8 cellular contexts compared by ENCODE assay signal in the genomic region with DNA sequence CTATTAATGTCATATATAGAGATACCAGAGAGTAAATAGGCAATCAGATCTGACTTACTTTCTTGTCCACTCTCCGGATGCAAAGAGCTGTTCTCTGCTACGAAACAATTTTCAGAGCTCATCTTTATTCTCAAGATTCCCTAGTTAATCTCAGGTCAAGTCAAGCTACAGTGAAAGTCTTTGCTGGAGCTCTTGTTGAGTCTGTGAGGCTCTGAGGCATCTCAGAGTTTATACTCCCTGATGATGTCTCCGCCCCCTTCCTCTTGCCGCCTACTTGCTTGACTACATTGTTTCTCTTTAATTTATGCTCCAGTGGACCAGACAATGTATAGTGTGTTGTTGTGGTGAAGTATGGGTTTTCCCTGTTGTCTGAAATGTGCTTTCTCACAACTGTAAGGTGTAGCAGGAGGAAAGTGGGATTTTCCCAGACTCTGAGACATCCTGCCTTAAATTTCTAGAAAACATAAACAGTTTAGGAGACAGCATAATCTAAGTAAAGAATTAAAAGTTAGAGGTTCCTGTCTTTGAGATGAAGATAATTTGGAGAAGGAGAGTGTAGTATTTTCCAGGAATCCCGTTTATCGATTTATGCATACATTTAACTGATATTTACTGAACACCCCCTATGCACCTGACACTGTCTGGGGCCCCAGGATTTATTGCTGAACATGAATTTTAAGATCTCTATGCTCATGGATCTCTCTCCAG. TPM values are rescaled to one million over a fixed set of nuclear protein-coding genes. Genes with fewer than 3 reads are reported as not detected.
A peak's percentile ranks its signal among the peaks of the same experiment; 100 is the strongest.
DNase-seq lines count a peak whose midpoint lies in the region; ATAC-seq, FAIRE-seq and TF ChIP-seq lines count a peak whose summit lies in the region.

A gene (minus strand): TSS at position 203 of the 708 bp plus-strand sequence. CDS start 81 bp downstream, at position 122.

- no peak within 1 kb of the TSS for H2AK5ac ChIP-seq in mesendoderm (ENCODE audit: low read length)

- H4K5ac ChIP-seq in mesendoderm (ENCODE audit: low read length): no peak within 1 kb of the TSS

- no peaks in the 10 kb centered on the region for H3K9me3 Mint-ChIP-seq in T-helper 2 cell treated with Interferon-gamma antibody and Interleukin-4, amounts not matched to agents 5 μg/mL and 100 μg/mL, for 36 hours

- H2AFZ ChIP-seq in GM12878 (ENCODE audit: control insufficient read depth, low read depth, low read length): no peak within 1 kb of the TSS; the same call in 1 of the 2 replicates

- CTCF ChIA-PET in GM12878 (lab: Yijun Ruan, JAX): interaction anchor here (1.1 to 19.3 kb wide), 5 partner anchors 8 to 392 kb away, joined by 3 to 835 read pairs (median 10); no protein-coding TSS in a partner anchor

- no peak within 1 kb of the TSS for H2BK120ac ChIP-seq in mesendoderm (ENCODE audit: low read depth, low read length)

- peak; percentile 62 to 68; a peak in 3 of 4 replicates for TF ChIP-seq EP300 in GM12878 (IDR thresholded peaks at IDR 0.05; ENCODE audit: borderline replicate concordance in 1 of 2, control insufficient read depth in 1 of 2, low read depth in 2 of 2, low read length in 2 of 2)

- H3K4me1 ChIP-seq in GM12878 (ENCODE audit: control insufficient read depth, insufficient read depth, low read length): peaks cover 18% of the 10 kb centered on the region
- no peaks in the 10 kb centered on the region for H3K4me1 ChIP-seq in mesendoderm (ENCODE audit: control insufficient read depth, low read depth, low read length)

- no peak within 1 kb of the TSS for H3K18ac ChIP-seq in mesendoderm (ENCODE audit: low read length)

- no peak within 1 kb of the TSS for H3K4ac ChIP-seq in mesendoderm (ENCODE audit: low read depth, low read length)

- peak within 1 kb of the TSS; percentile 87 for H3K4me3 ChIP-seq in GM12878
- no peak within 1 kb of the TSS for H3K4me3 ChIP-seq in mesendoderm (ENCODE audit: low read length)

- in situ Hi-C loops in GM12878 (cut with MboI): no loop called here

- TF ChIP-seq RAD21 in GM12878 (IDR thresholded peaks at IDR 0.05; ENCODE audit: insufficient read depth, low read depth, low read length): no peak

- intact Hi-C loops in GM12878 (cut with micrococcal nuclease; ENCODE audit: unreplicated experiment): no loop called here

- H3K79me2 ChIP-seq in GM12878 (ENCODE audit: control insufficient read depth, insufficient read depth, low read length): peaks cover 41% of the 10 kb centered on the region
- H3K79me2 ChIP-seq in mesendoderm (ENCODE audit: control insufficient read depth, insufficient read depth, low read length): no peaks in the 10 kb centered on the region

- ATAC-seq in GM18505 (IDR thresholded peaks at IDR 0.05; ENCODE audit: unreplicated experiment) (peak; percentile 44), HG02981 (IDR thresholded peaks at IDR 0.05; ENCODE audit: unreplicated experiment) (peak; percentile 33), GM12878 (peak; percentile 64)

- no peaks in the 10 kb centered on the region for H3K79me1 ChIP-seq in mesendoderm (ENCODE audit: low read length)

- H3K27ac ChIP-seq in GM12878 (ENCODE audit: control insufficient read depth, insufficient read depth) (peak within 1 kb of the TSS; percentile 76), mesendoderm (ENCODE audit: low read depth, low read length) (no peak within 1 kb of the TSS)

- H3K27ac Mint-ChIP-seq in T-helper 2 cell treated with Interferon-gamma antibody and Interleukin-4, amounts not matched to agents 5 μg/mL and 100 μg/mL, for 36 hours: peak within 1 kb of the TSS; percentile 97

- peak; percentile 98 for TF ChIP-seq POLR2A in GM18505 (IDR thresholded peaks at IDR 0.05; ENCODE audit: borderline replicate concordance, extremely low read depth, insufficient read depth, insufficient read length)
- peak; percentile 94 for TF ChIP-seq POLR2A in GM12878 (IDR thresholded peaks at IDR 0.05; ENCODE audit: low read depth, low read length)

- H3K36me3 ChIP-seq in GM12878 (ENCODE audit: control insufficient read depth in 2 of 2, insufficient read depth in 2 of 2, low read length in 1 of 2): peaks cover 0 to 5% of the 10 kb centered on the region in 2 experiments; a peak in 1 of 4 replicates
- H3K36me3 ChIP-seq in mesendoderm (ENCODE audit: control insufficient read depth, insufficient read depth, low read length): no peaks in the 10 kb centered on the region

- H3K23ac ChIP-seq in mesendoderm (ENCODE audit: low read length): no peak within 1 kb of the TSS

- no peak within 1 kb of the TSS for H2BK5ac ChIP-seq in mesendoderm (ENCODE audit: low read length)

- SMC1A ChIA-PET in GM12878 (lab: Charles Lee; ENCODE audit: uncharacterized antibody, unreplicated experiment): interaction anchor here (0.9 to 22.8 kb wide), 13 partner anchors 9 to 106 kb away, joined by 3 to 814 read pairs (median 4); no protein-coding TSS in a partner anchor

- no TSS peak for BruUV-seq in GM12878 (replicated peaks; lab: Mats Ljungman, UMichigan)

- H3K27me3 ChIP-seq in GM12878 (replicated peaks in 1 of 2; ENCODE audit: control insufficient read depth in 2 of 2, insufficient read depth in 2 of 2, low read length in 1 of 2) (no peaks in the 10 kb centered on the region), mesendoderm (ENCODE audit: insufficient read depth, low read length, poor library complexity) (no peaks in the 10 kb centered on the region)

- POLR2A ChIA-PET in GM12878 (lab: Charles Lee): interaction anchor here (0.9 to 2.8 kb wide), 8 partner anchors 8 to 38 kb away, joined by 3 to 12 read pairs (median 6); no protein-coding TSS in a partner anchor

- H4K8ac ChIP-seq in mesendoderm (ENCODE audit: low read depth, low read length): no peak within 1 kb of the TSS

- DNase-seq in T-helper 2 cell treated with Interferon-gamma antibody and Interleukin-4, amounts not matched to agents 5 μg/mL and 100 μg/mL, for 36 hours (ENCODE audit: low spot score): peak; percentile 84
- DNase-seq in GM12878 (ENCODE audit: low read depth, low spot score) (peak; percentile 95), D721Med (ENCODE audit: insufficient read length, low spot score) (no peak), mesendoderm (no peak), NCI-H1105 treated with DMSO at 0.1 percent for 48 hours (lab: John Stamatoyannopoulos, UW) (no peak)
- peak; percentile 62 to 69 for DNase-seq in stimulated activated CD4-positive, alpha-beta T cell treated with anti-CD3 and anti-CD28 coated beads, Interleukin-12 subunit alpha, Interleukin-12 subunit beta, amount 100 ng/mL, for 24 hours (ENCODE audit: low read depth in 2 of 2)

- H3K9ac ChIP-seq in GM12878 (ENCODE audit: control insufficient read depth, insufficient read depth, low read length) (peak within 1 kb of the TSS; percentile 51), mesendoderm (ENCODE audit: low read length) (no peak within 1 kb of the TSS)

- H3K4me2 ChIP-seq in GM12878 (ENCODE audit: control insufficient read depth, insufficient read depth) (peak within 1 kb of the TSS; percentile 53), mesendoderm (ENCODE audit: low read length) (no peak within 1 kb of the TSS)

- no peaks in the 10 kb centered on the region for H4K20me1 ChIP-seq in GM12878 (ENCODE audit: control insufficient read depth, insufficient read depth)

- FAIRE-seq in GM12878 (lab: Jason Lieb, UNC) (peak; percentile 49), D721Med (lab: Jason Lieb, UNC) (no peak)

- RAD21 ChIA-PET in GM12878 (lab: Charles Lee; ENCODE audit: unreplicated experiment): interaction anchor here (0.7 to 17.5 kb wide), 15 partner anchors 9 to 1672 kb away, joined by 3 to 577 read pairs (median 3); a partner anchor contains a TSS

- H3K4me3 Mint-ChIP-seq in T-helper 2 cell treated with Interferon-gamma antibody and Interleukin-4, amounts not matched to agents 5 μg/mL and 100 μg/mL, for 36 hours: peak within 1 kb of the TSS; percentile 97

- H3K27me3 Mint-ChIP-seq in T-helper 2 cell treated with Interferon-gamma antibody and Interleukin-4, amounts not matched to agents 5 μg/mL and 100 μg/mL, for 36 hours (ENCODE audit: low read depth): no peaks in the 10 kb centered on the region

- no peaks in the 10 kb centered on the region; the same call in 1 of the 3 replicates for H3K9me3 ChIP-seq in GM12878 (replicated peaks; ENCODE audit: control insufficient read depth, insufficient read depth, low read length)

- TF ChIP-seq CTCF in GM12878 (IDR thresholded peaks at IDR 0.05 in 2 of 3, conservative IDR thresholded peaks at IDR 0.05 in 1 of 3; ENCODE audit: control insufficient read depth in 2 of 3, extremely low read depth in 1 of 3, insufficient read depth in 1 of 3, low read depth in 3 of 3, low read length in 3 of 3) (no peak), D721Med (IDR thresholded peaks at IDR 0.05; ENCODE audit: insufficient read depth, missing control alignments) (no peak)

- no peak within 1 kb of the TSS for H2BK15ac ChIP-seq in mesendoderm (replicated peaks; ENCODE audit: low read depth)

- no peak within 1 kb of the TSS for H3K56ac ChIP-seq in mesendoderm (ENCODE audit: low read length)

- WGBS in GM12878 (ENCODE audit: insufficient coverage, insufficient replicate concordance, low lambda C conversion rate, missing lambda C conversion rate): under 1% methylated on average over 6 of the region's 6 CpGs
- whole genome bisulfite sequencing in mesendoderm (ENCODE audit: extremely low coverage, insufficient coverage, low lambda C conversion rate): no CpG with 5 or more reads among the region's 6 CpGs

- H3K36me3 Mint-ChIP-seq in T-helper 2 cell treated with Interferon-gamma antibody and Interleukin-4, amounts not matched to agents 5 μg/mL and 100 μg/mL, for 36 hours (ENCODE audit: low read depth): peaks cover 42% of the 10 kb centered on the region

- peaks cover 50% of the 10 kb centered on the region for H3K4me1 Mint-ChIP-seq in T-helper 2 cell treated with Interferon-gamma antibody and Interleukin-4, amounts not matched to agents 5 μg/mL and 100 μg/mL, for 36 hours (ENCODE audit: low read depth)

RNA-seq across cellular contexts. Expression of the gene that starts here (rescaled TPM):
- total RNA-seq in GM12878 (2013; cell fraction: nucleolus; rRNA removed): 224 and 241 TPM in 2 replicates
- total RNA-seq in GM12878 (2014; rRNA removed) (15.0 and 23.3 TPM in 2 replicates), GM12878 (2014; rRNA removed; fragmentation: Illumina TruSeq; extraction: Trizol) (18.2 and 21.8 TPM in 2 replicates), GM12878 (2021) (10.8 and 12.4 TPM in 2 replicates)
- 20.1 TPM for polyA plus RNA-seq in GM12878 (2011; ENCODE audit: low read depth)
- polyA plus RNA-seq in GM12878 (2011; rRNA removed) (156 and 338 TPM in 2 replicates), GM12878 (2014; fragmentation: Illumina TruSeq; extraction: Trizol) (10.3 and 22.3 TPM in 2 replicates), GM12878 (2014; fragmentation: Nextera tagmentation; extraction: Ambion mirVana) (10 to 100 TPM; 32.9 to 55.7 TPM), GM12878 (2014; rRNA removed) (7.9 and 15.0 TPM in 2 replicates), GM12878 (2016; fragmentation: Nextera tagmentation; extraction: Ambion mirVana) (1 to 10 TPM; 7.3 to 8.0 TPM)
- polyA plus RNA-seq in GM12878 (2011; cell fraction: cytosol; rRNA removed): 40.2 and 51.7 TPM in 2 replicates
- 75.4 and 142 TPM in 2 replicates for polyA plus RNA-seq in GM12878 (2011; cell fraction: nucleus; rRNA removed)
- 23.3 and 64.7 TPM in 2 replicates for polyA plus RNA-seq in GM12878 (2012)
- polyA minus RNA-seq in GM12878 (2011; rRNA and poly(A)+ RNA removed): 172 and 240 TPM in 2 replicates
- 37.4 and 42.2 TPM in 2 replicates for polyA minus RNA-seq in GM12878 (2011; cell fraction: cytosol; rRNA and poly(A)+ RNA removed)
- polyA minus RNA-seq in GM12878 (2011; cell fraction: nucleus; rRNA and poly(A)+ RNA removed): 166 and 176 TPM in 2 replicates
- polyA plus RNA-seq in mesendoderm (2013, experiment 1 of 2): 0.03 TPM
- 0.03 TPM for polyA plus RNA-seq in mesendoderm (2013, experiment 2 of 2)

Comparison
In these comparisons a context has a peak if more than half of its experiments do, and no peak if none do; other contexts are left out.
1. DNase-seq: peak in T-helper 2 cell treated with Interferon-gamma antibody and Interleukin-4, amounts not matched to agents 5 μg/mL and 100 μg/mL, for 36 hours (single experiment), GM12878 (single experiment) and stimulated activated CD4-positive, alpha-beta T cell treated with anti-CD3 and anti-CD28 coated beads, Interleukin-12 subunit alpha, Interleukin-12 subunit beta, amount 100 ng/mL, for 24 hours (2 of 2); none in D721Med (single experiment), mesendoderm (single experiment) and NCI-H1105 treated with DMSO at 0.1 percent for 48 hours (single experiment).
2. Peak in every context shown above with its lines, with median percentiles within 50 percentile points of each other: ATAC-seq.